In the genomic region with DNA sequence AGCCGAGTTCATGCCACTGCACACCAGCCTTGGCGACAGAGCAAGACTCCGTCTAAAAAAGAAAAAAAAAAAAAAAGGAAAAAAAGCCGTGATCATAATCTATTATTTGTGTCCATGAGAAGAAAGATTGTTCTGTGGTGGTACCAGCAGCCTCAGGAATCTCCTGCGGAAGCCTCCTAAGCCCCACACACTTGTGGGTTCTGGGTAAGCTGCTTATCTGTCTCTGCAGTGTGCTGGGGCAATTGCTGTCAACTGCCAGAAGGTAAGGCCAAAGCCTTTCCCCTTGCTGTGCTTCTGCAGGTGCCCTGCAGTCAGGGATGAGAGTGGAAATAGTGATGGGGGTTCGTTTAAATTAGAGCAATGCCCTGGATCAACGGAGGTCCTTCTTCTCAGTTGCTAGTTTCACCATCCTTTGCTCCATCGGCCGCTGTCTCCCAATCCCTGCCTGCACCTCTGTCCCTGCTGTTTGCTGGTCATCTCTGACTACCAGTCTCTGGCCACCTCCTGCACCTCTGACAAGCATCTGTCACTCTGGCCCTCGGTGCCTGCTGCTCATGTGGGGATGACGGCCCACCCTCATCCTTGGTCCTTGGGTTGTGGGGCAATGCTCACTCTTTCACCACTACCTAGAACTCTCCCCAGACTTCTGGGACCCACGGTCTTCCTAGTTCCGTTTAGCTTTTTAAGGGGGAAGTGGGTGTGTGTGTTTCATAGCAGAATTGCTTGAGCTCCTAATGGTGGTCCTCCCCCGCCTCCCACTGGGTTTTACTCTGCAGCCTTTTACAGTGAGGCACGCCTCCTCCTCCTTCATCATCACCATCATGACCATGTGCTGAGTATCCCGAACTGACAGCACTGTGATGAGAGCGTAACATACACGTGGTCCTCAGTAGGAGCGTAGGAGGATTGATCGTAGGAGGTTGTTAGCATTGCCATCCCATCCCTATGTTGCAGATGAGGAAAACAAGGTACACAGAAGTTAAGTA, we compare ENCODE assay signal across 1 cellular context.
TF ChIP-seq lines count a peak whose summit lies in the region.

No MANE protein-coding gene starts in this region.

TF ChIP-seq in SK-N-SH treated with all-trans-retinoic acid at 6 μM for 48 hours, 23 proteins besides CTCF, POLR2A, EP300 and RAD21:
- TF ChIP-seq, protein P1, sequence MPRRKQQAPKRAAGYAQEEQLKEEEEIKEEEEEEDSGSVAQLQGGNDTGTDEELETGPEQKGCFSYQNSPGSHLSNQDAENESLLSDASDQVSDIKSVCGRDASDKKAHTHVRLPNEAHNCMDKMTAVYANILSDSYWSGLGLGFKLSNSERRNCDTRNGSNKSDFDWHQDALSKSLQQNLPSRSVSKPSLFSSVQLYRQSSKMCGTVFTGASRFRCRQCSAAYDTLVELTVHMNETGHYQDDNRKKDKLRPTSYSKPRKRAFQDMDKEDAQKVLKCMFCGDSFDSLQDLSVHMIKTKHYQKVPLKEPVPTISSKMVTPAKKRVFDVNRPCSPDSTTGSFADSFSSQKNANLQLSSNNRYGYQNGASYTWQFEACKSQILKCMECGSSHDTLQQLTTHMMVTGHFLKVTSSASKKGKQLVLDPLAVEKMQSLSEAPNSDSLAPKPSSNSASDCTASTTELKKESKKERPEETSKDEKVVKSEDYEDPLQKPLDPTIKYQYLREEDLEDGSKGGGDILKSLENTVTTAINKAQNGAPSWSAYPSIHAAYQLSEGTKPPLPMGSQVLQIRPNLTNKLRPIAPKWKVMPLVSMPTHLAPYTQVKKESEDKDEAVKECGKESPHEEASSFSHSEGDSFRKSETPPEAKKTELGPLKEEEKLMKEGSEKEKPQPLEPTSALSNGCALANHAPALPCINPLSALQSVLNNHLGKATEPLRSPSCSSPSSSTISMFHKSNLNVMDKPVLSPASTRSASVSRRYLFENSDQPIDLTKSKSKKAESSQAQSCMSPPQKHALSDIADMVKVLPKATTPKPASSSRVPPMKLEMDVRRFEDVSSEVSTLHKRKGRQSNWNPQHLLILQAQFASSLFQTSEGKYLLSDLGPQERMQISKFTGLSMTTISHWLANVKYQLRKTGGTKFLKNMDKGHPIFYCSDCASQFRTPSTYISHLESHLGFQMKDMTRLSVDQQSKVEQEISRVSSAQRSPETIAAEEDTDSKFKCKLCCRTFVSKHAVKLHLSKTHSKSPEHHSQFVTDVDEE (CRISPR knock-in tag; IDR thresholded peaks at IDR 0.05), result no peak
- TF ChIP-seq CSDC2 (CRISPR knock-in tag; IDR thresholded peaks at IDR 0.05) (no peak), PPARA (CRISPR knock-in tag; IDR thresholded peaks at IDR 0.05; ENCODE audit: borderline replicate concordance) (no peak), ZFP3 (CRISPR knock-in tag; IDR thresholded peaks at IDR 0.05) (no peak)
